ENCODE assay signal across 18 cellular contexts in the genomic region with DNA sequence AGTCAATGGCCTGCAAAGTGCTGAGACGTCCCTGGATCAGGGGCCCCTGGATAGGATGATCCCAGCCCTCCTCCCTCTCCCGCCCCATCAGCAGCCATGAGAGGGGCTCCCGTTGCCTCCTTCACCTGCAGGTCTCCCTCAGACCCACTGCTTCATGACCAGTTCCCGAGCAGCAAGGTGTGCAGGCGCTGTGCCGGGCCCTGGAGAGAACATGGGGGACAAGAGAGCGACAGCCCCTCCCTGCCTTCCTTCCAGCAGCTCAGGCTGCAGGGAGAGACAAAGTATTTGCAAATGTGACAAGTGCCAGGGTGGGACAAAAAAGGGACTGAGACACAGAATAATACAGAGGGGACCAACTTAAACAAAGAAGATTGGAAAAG.
"Had no signal": no experiment of that assay in that cellular context is flagged by ENCODE, and none has a peak within 500 bp of the region (broad histone marks: within the 10 kb centered on the region; RNA-seq: fewer than 3 reads in every experiment).

No MANE protein-coding gene starts in this region.

- H3K27me3 ChIP-seq: brain microvascular endothelial cell, esophagus squamous epithelium had no signal

- H3K27me3 Mint-ChIP-seq: activated B cell treated with CpG ODN at 0.5 μM for 24 hours; activated CD4-positive, alpha-beta T cell treated with anti-CD3 and anti-CD28 coated beads for 36 hours; activated naive CD8-positive, alpha-beta T cell; activated T-cell treated with anti-CD3 and anti-CD28 coated beads, Interleukin-2, amount 50 U/mL, for 24 hours had no signal

- H3K4me3 Mint-ChIP-seq: activated B cell treated with CpG ODN at 0.5 μM for 24 hours; activated CD4-positive, alpha-beta memory T cell treated with anti-CD3 and anti-CD28 coated beads, Interleukin-2, amount 10 ng/mL, durations not matched to agents 7 days and 5 days; activated CD4-positive, alpha-beta T cell treated with anti-CD3 and anti-CD28 coated beads for 36 hours; activated CD4-positive, alpha-beta T cell treated with anti-CD3 and anti-CD28 coated beads, Interleukin-2, amount 10 ng/mL, durations not matched to agents 24 days and 14 days; activated naive CD4-positive, alpha-beta T cell treated with anti-CD3 and anti-CD28 coated beads, Interleukin-2, amount 10 ng/mL, durations not matched to agents 7 days and 5 days; activated naive CD8-positive, alpha-beta T cell; activated T-cell treated with anti-CD3 and anti-CD28 coated beads, Interleukin-2, amount 50 U/mL, for 24 hours; activated T-cell treated with anti-CD3 and anti-CD28 coated beads, Interleukin-2, amount 50 U/mL, for 72 hours; effector memory CD8-positive, alpha-beta T cell had no signal

- H3K36me3 ChIP-seq: brain microvascular endothelial cell, esophagus squamous epithelium had no signal

- DNase-seq: activated B cell treated with CpG ODN at 0.5 μM for 24 hours; activated CD4-positive, CD25-positive, alpha-beta regulatory T cell treated with anti-CD3 and anti-CD28 coated beads, Interleukin-2, amount 50 U/mL, for 72 hours; activated gamma-delta T cell; activated T-cell treated with anti-CD3 and anti-CD28 coated beads, Interleukin-2, amount 50 U/mL, for 24 hours; amniotic stem cell; cortex of kidney; esophagus squamous epithelium; foreskin melanocyte had no signal

- H3K9me3 Mint-ChIP-seq: activated B cell treated with CpG ODN at 0.5 μM for 24 hours; activated CD4-positive, alpha-beta memory T cell treated with anti-CD3 and anti-CD28 coated beads, Interleukin-2, amount 10 ng/mL, durations not matched to agents 7 days and 5 days; activated CD4-positive, alpha-beta T cell treated with anti-CD3 and anti-CD28 coated beads, Interleukin-2, amount 10 ng/mL, durations not matched to agents 24 days and 14 days; activated naive CD4-positive, alpha-beta T cell treated with anti-CD3 and anti-CD28 coated beads, Interleukin-2, amount 10 ng/mL, durations not matched to agents 7 days and 5 days; activated T-cell treated with anti-CD3 and anti-CD28 coated beads, Interleukin-2, amount 50 U/mL, for 24 hours; activated T-cell treated with anti-CD3 and anti-CD28 coated beads, Interleukin-2, amount 50 U/mL, for 72 hours; effector memory CD8-positive, alpha-beta T cell had no signal

- H3K27ac ChIP-seq: brain microvascular endothelial cell, epithelial cell of prostate, esophagus squamous epithelium, VCaP had no signal

- H3K4me3 ChIP-seq: esophagus squamous epithelium had no signal

- H3K4me1 Mint-ChIP-seq: activated CD4-positive, alpha-beta memory T cell treated with anti-CD3 and anti-CD28 coated beads, Interleukin-2, amount 10 ng/mL, durations not matched to agents 7 days and 5 days; activated CD4-positive, alpha-beta T cell treated with anti-CD3 and anti-CD28 coated beads for 36 hours; activated naive CD4-positive, alpha-beta T cell treated with anti-CD3 and anti-CD28 coated beads, Interleukin-2, amount 10 ng/mL, durations not matched to agents 7 days and 5 days had no signal

- H3K27ac Mint-ChIP-seq: activated B cell treated with CpG ODN at 0.5 μM for 24 hours; activated CD4-positive, alpha-beta memory T cell treated with anti-CD3 and anti-CD28 coated beads, Interleukin-2, amount 10 ng/mL, durations not matched to agents 7 days and 5 days; activated CD4-positive, alpha-beta T cell treated with anti-CD3 and anti-CD28 coated beads for 36 hours; activated CD4-positive, alpha-beta T cell treated with anti-CD3 and anti-CD28 coated beads, Interleukin-2, amount 10 ng/mL, durations not matched to agents 24 days and 14 days; activated naive CD4-positive, alpha-beta T cell treated with anti-CD3 and anti-CD28 coated beads, Interleukin-2, amount 10 ng/mL, durations not matched to agents 7 days and 5 days; activated naive CD8-positive, alpha-beta T cell; activated T-cell treated with anti-CD3 and anti-CD28 coated beads, Interleukin-2, amount 50 U/mL, for 24 hours; activated T-cell treated with anti-CD3 and anti-CD28 coated beads, Interleukin-2, amount 50 U/mL, for 72 hours; effector memory CD8-positive, alpha-beta T cell had no signal

- H3K36me3 Mint-ChIP-seq: activated naive CD4-positive, alpha-beta T cell treated with anti-CD3 and anti-CD28 coated beads, Interleukin-2, amount 10 ng/mL, durations not matched to agents 7 days and 5 days had no signal

- H3K9me3 ChIP-seq: esophagus squamous epithelium had no signal

- H3K4me1 ChIP-seq: esophagus squamous epithelium had no signal
